ENCODE assay signal across 34 cellular contexts in genomic region chr17:69150333-69150732, GRCh38. TPM values are rescaled to one million over a fixed set of nuclear protein-coding genes. Genes with fewer than 3 reads are reported as not detected.
"Had no signal": no experiment of that assay in that cellular context is flagged by ENCODE, and none has a peak within 500 bp of the region (broad histone marks: within the 10 kb centered on the region; RNA-seq: fewer than 3 reads in every experiment).

No MANE protein-coding gene starts in this region.

- DNase-seq: activated CD4-positive, alpha-beta memory T cell treated with anti-CD3 and anti-CD28 coated beads, Interleukin-2, amount 10 ng/mL, durations not matched to agents 7 days and 5 days; activated CD4-positive, alpha-beta T cell treated with anti-CD3 and anti-CD28 coated beads for 1 hour; activated CD4-positive, alpha-beta T cell treated with anti-CD3 and anti-CD28 coated beads for 4 hours; activated CD4-positive, alpha-beta T cell treated with anti-CD3 and anti-CD28 coated beads, Interleukin-2, amount 10 ng/mL, durations not matched to agents 7 days and 5 days; activated CD4-positive, alpha-beta T cell treated with anti-CD3 and anti-CD28 coated beads, Interleukin-2, amount 50 U/mL, for 4 hours; activated CD8-positive, alpha-beta memory T cell treated with anti-CD3 and anti-CD28 coated beads, Interleukin-2, amount 50 U/mL, for 48 hours; activated gamma-delta T cell; activated naive CD4-positive, alpha-beta T cell; activated naive CD4-positive, alpha-beta T cell treated with anti-CD3 and anti-CD28 coated beads, Interleukin-2, amount 10 ng/mL, durations not matched to agents 7 days and 5 days; activated naive CD8-positive, alpha-beta T cell treated with anti-CD3 and anti-CD28 coated beads, Interleukin-2, amount 10 ng/mL, durations not matched to agents 7 days and 5 days; activated T-cell treated with anti-CD3 and anti-CD28 coated beads for 4 hours; activated T-cell treated with anti-CD3 and anti-CD28 coated beads, Interleukin-2, amount 50 U/mL, for 24 hours; activated T-cell treated with anti-CD3 and anti-CD28 coated beads, Interleukin-2, amount 50 U/mL, for 72 hours; amniotic stem cell; anterior cingulate cortex; brain microvascular endothelial cell; cortex of kidney; effector CD4-positive, alpha-beta T cell; effector memory CD8-positive, alpha-beta T cell; erythroblast; foreskin fibroblast; gastrocnemius medialis; glutamatergic neuron; heart left ventricle; T-helper 1 cell; T-helper 17 cell; T1000 had no signal

- H3K4me3 ChIP-seq: esophagus muscularis mucosa, gastrocnemius medialis, heart left ventricle had no signal

- H3K9me3 Mint-ChIP-seq: activated CD4-positive, alpha-beta memory T cell treated with anti-CD3 and anti-CD28 coated beads, Interleukin-2, amount 10 ng/mL, durations not matched to agents 7 days and 5 days; activated CD4-positive, alpha-beta T cell treated with anti-CD3 and anti-CD28 coated beads, Interleukin-2, amount 10 ng/mL, durations not matched to agents 7 days and 5 days; activated naive CD4-positive, alpha-beta T cell treated with anti-CD3 and anti-CD28 coated beads, Interleukin-2, amount 10 ng/mL, durations not matched to agents 7 days and 5 days; activated naive CD4-positive, alpha-beta T cell treated with anti-CD3 and anti-CD28 coated beads, Interleukin-2, amount 50 U/mL, for 72 hours; activated T-cell treated with anti-CD3 and anti-CD28 coated beads, Interleukin-2, amount 50 U/mL, for 24 hours; activated T-cell treated with anti-CD3 and anti-CD28 coated beads, Interleukin-2, amount 50 U/mL, for 72 hours; central memory CD8-positive, alpha-beta T cell; effector memory CD8-positive, alpha-beta T cell; T-helper 2 cell treated with Interferon-gamma antibody and Interleukin-4, amounts not matched to agents 5 μg/mL and 100 μg/mL, for 36 hours; WTC11 had no signal

- H3K9me3 ChIP-seq: esophagus muscularis mucosa, gastrocnemius medialis, heart left ventricle had no signal

- H3K4me1 ChIP-seq: esophagus muscularis mucosa, gastrocnemius medialis, heart left ventricle had no signal

- H3K27me3 ChIP-seq: brain microvascular endothelial cell, esophagus muscularis mucosa, gastrocnemius medialis, heart left ventricle had no signal

- H3K36me3 Mint-ChIP-seq: activated naive CD4-positive, alpha-beta T cell treated with anti-CD3 and anti-CD28 coated beads, Interleukin-2, amount 10 ng/mL, durations not matched to agents 7 days and 5 days; activated naive CD4-positive, alpha-beta T cell treated with anti-CD3 and anti-CD28 coated beads, Interleukin-2, amount 50 U/mL, for 72 hours; activated naive CD8-positive, alpha-beta T cell treated with anti-CD3 and anti-CD28 coated beads, Interleukin-2, amount 10 ng/mL, durations not matched to agents 7 days and 5 days; WTC11 had no signal

- H3K27ac Mint-ChIP-seq: activated CD4-positive, alpha-beta memory T cell treated with anti-CD3 and anti-CD28 coated beads, Interleukin-2, amount 10 ng/mL, durations not matched to agents 7 days and 5 days; activated CD4-positive, alpha-beta T cell treated with anti-CD3 and anti-CD28 coated beads, Interleukin-2, amount 10 ng/mL, durations not matched to agents 7 days and 5 days; activated naive CD4-positive, alpha-beta T cell treated with anti-CD3 and anti-CD28 coated beads, Interleukin-2, amount 10 ng/mL, durations not matched to agents 7 days and 5 days; activated naive CD4-positive, alpha-beta T cell treated with anti-CD3 and anti-CD28 coated beads, Interleukin-2, amount 50 U/mL, for 72 hours; activated naive CD8-positive, alpha-beta T cell treated with anti-CD3 and anti-CD28 coated beads, Interleukin-2, amount 10 ng/mL, durations not matched to agents 7 days and 5 days; activated T-cell treated with anti-CD3 and anti-CD28 coated beads, Interleukin-2, amount 50 U/mL, for 24 hours; activated T-cell treated with anti-CD3 and anti-CD28 coated beads, Interleukin-2, amount 50 U/mL, for 72 hours; effector memory CD8-positive, alpha-beta T cell; T-helper 17 cell; T-helper 2 cell treated with Interferon-gamma antibody and Interleukin-4, amounts not matched to agents 5 μg/mL and 100 μg/mL, for 36 hours; WTC11 had no signal

- H3K4me1 Mint-ChIP-seq: activated CD4-positive, alpha-beta memory T cell treated with anti-CD3 and anti-CD28 coated beads, Interleukin-2, amount 10 ng/mL, durations not matched to agents 7 days and 5 days; activated CD4-positive, alpha-beta T cell treated with anti-CD3 and anti-CD28 coated beads, Interleukin-2, amount 10 ng/mL, durations not matched to agents 7 days and 5 days; activated naive CD4-positive, alpha-beta T cell treated with anti-CD3 and anti-CD28 coated beads, Interleukin-2, amount 10 ng/mL, durations not matched to agents 7 days and 5 days; activated naive CD8-positive, alpha-beta T cell treated with anti-CD3 and anti-CD28 coated beads, Interleukin-2, amount 10 ng/mL, durations not matched to agents 7 days and 5 days; central memory CD8-positive, alpha-beta T cell; T-helper 17 cell had no signal

- ATAC-seq: activated naive CD4-positive, alpha-beta T cell treated with anti-CD3 and anti-CD28 coated beads, Interleukin-2, amount 50 U/mL, for 72 hours; activated T-cell treated with anti-CD3 and anti-CD28 coated beads, Interleukin-2, amount 50 U/mL, for 72 hours; effector memory CD8-positive, alpha-beta T cell; gastrocnemius medialis; heart left ventricle; T-helper 17 cell; WTC11 had no signal

- H3K27ac ChIP-seq: brain microvascular endothelial cell, esophagus muscularis mucosa, gastrocnemius medialis, heart left ventricle, VCaP had no signal

- H3K4me3 Mint-ChIP-seq: activated CD4-positive, alpha-beta memory T cell treated with anti-CD3 and anti-CD28 coated beads, Interleukin-2, amount 10 ng/mL, durations not matched to agents 7 days and 5 days; activated CD4-positive, alpha-beta T cell treated with anti-CD3 and anti-CD28 coated beads, Interleukin-2, amount 10 ng/mL, durations not matched to agents 7 days and 5 days; activated naive CD4-positive, alpha-beta T cell treated with anti-CD3 and anti-CD28 coated beads, Interleukin-2, amount 10 ng/mL, durations not matched to agents 7 days and 5 days; activated naive CD8-positive, alpha-beta T cell treated with anti-CD3 and anti-CD28 coated beads, Interleukin-2, amount 10 ng/mL, durations not matched to agents 7 days and 5 days; activated T-cell treated with anti-CD3 and anti-CD28 coated beads, Interleukin-2, amount 50 U/mL, for 24 hours; activated T-cell treated with anti-CD3 and anti-CD28 coated beads, Interleukin-2, amount 50 U/mL, for 72 hours; central memory CD8-positive, alpha-beta T cell; effector memory CD8-positive, alpha-beta T cell; T-helper 17 cell; T-helper 2 cell treated with Interferon-gamma antibody and Interleukin-4, amounts not matched to agents 5 μg/mL and 100 μg/mL, for 36 hours; WTC11 had no signal

- H3K27me3 Mint-ChIP-seq: activated CD4-positive, alpha-beta memory T cell treated with anti-CD3 and anti-CD28 coated beads, Interleukin-2, amount 10 ng/mL, durations not matched to agents 7 days and 5 days; activated CD4-positive, alpha-beta T cell treated with anti-CD3 and anti-CD28 coated beads, Interleukin-2, amount 10 ng/mL, durations not matched to agents 7 days and 5 days; activated naive CD4-positive, alpha-beta T cell treated with anti-CD3 and anti-CD28 coated beads, Interleukin-2, amount 10 ng/mL, durations not matched to agents 7 days and 5 days; activated naive CD8-positive, alpha-beta T cell treated with anti-CD3 and anti-CD28 coated beads, Interleukin-2, amount 10 ng/mL, durations not matched to agents 7 days and 5 days; activated T-cell treated with anti-CD3 and anti-CD28 coated beads, Interleukin-2, amount 50 U/mL, for 24 hours; effector memory CD8-positive, alpha-beta T cell; T-helper 17 cell had no signal

- H3K36me3 ChIP-seq: brain microvascular endothelial cell had no signal

RNA-seq across cellular contexts. Expression of gene ABCA6, which starts 8.6 kb away (rescaled TPM):
- total RNA-seq: astrocyte, WTC11 had no signal
